Comparison of ENCODE assay signal across 7 cellular contexts in genomic region chr1:40691538-40692428, GRCh38. TPM values are rescaled to one million over a fixed set of nuclear protein-coding genes. Genes with fewer than 3 reads are reported as not detected.
DNase-seq lines count a peak whose midpoint lies in the region; ATAC-seq, FAIRE-seq and TF ChIP-seq lines count a peak whose summit lies in the region.

NFYC (plus strand) TSS chr1:40691704; CDS start chr1:40738844, 47,140 bp downstream.

- H3K27me3 ChIP-seq in body of pancreas (no peaks in the 10 kb centered on the region), sigmoid colon (no peaks in the 10 kb centered on the region)

- intact Hi-C loops in body of pancreas (cut with DNase I) (no loop called here), sigmoid colon (cut with DNase I) (loop anchor here (2.0 to 10.0 kb wide), 3 partner anchors 17 to 253 kb away; partner anchors contain the start of gene KCNQ4)

- H3K36me3 ChIP-seq in body of pancreas (replicated peaks in 1 of 2; ENCODE audit: insufficient read depth in 1 of 2, low read depth in 2 of 2) (no peaks in the 10 kb centered on the region), sigmoid colon (peaks cover 0 to 5% (median 0%) of the 10 kb centered on the region in 4 donors)

- DNase-seq in NCI-H2107 treated with DMSO at 0.1 percent for 48 hours (lab: John Stamatoyannopoulos, UW; ENCODE audit: unreplicated experiment) (peak; percentile 96), body of pancreas (peak; percentile 97 to 99 (median 98)), iPS DF 19.7 (ENCODE audit: low read depth, low spot score) (peak; percentile 94), sigmoid colon (peak; percentile 99)

- peaks cover 39% of the 10 kb centered on the region for H3K4me1 ChIP-seq in body of pancreas
- peaks cover 0 to 42% (median 20%) of the 10 kb centered on the region in 4 donors for H3K4me1 ChIP-seq in sigmoid colon

- peak in 1 of 4 donors; percentile 44 for TF ChIP-seq EP300 in sigmoid colon (IDR thresholded peaks at IDR 0.05)

- H3K9me3 ChIP-seq in body of pancreas (no peaks in the 10 kb centered on the region), sigmoid colon (no peaks in the 10 kb centered on the region)

- peak within 1 kb of the TSS; percentile 44 to 80 for H3K4me3 ChIP-seq in body of pancreas
- peak within 1 kb of the TSS; percentile 78 to 96 (median 94) for H3K4me3 ChIP-seq in sigmoid colon

- WGBS in body of pancreas, 2 donors: 0 to 1% methylated on average over 40 to 84 of the region's 84 CpGs
- WGBS in sigmoid colon, 2 donors: 0% methylated on average over 84 of the region's 84 CpGs

- TF ChIP-seq POLR2A in body of pancreas (IDR thresholded peaks at IDR 0.05) (peak; percentile 88 to 95 (median 94)), sigmoid colon (IDR thresholded peaks at IDR 0.05) (peak; percentile 90 to 93)

- FAIRE-seq in TTC549 (lab: Jason Lieb, UNC): peak; percentile 39

- H3K27ac ChIP-seq in body of pancreas (peak within 1 kb of the TSS; percentile 97 to 99 (median 98)), sigmoid colon (peak within 1 kb of the TSS; percentile 98 to 100 (median 99))

- TF ChIP-seq CTCF in body of pancreas (IDR thresholded peaks at IDR 0.05): peak in 4 of 7 experiments; percentile 16 to 34 (median 20)
- peak in 1 of 4 experiments; percentile 20 for TF ChIP-seq CTCF in sigmoid colon (IDR thresholded peaks at IDR 0.05)

- ATAC-seq in GM18519 (IDR thresholded peaks at IDR 0.05; ENCODE audit: low FRiP score, unreplicated experiment) (peak; percentile 62), HG03060 (IDR thresholded peaks at IDR 0.05; ENCODE audit: low read depth, unreplicated experiment) (peak; percentile 57), body of pancreas (peak; percentile 94)

RNA-seq across cellular contexts. Expression of gene NFYC, which starts in this region (rescaled TPM):
- 10 to 100 TPM; 37.2 to 44.9 TPM for total RNA-seq in body of pancreas
- total RNA-seq in sigmoid colon: 10 to 100 TPM; 38.0 to 53.5 (median 42.1) TPM
- polyA plus RNA-seq in sigmoid colon: 10 to 100 TPM; 39.0 to 42.9 (median 41.8) TPM

Comparison
In these comparisons a context has a peak if more than half of its experiments do, and no peak if none do; other contexts are left out.
1. Peak in every context shown above with its lines: DNase-seq, ATAC-seq, H3K4me3 ChIP-seq and H3K27ac ChIP-seq.